1 cellular context compared by ENCODE assay signal in the genomic region with DNA sequence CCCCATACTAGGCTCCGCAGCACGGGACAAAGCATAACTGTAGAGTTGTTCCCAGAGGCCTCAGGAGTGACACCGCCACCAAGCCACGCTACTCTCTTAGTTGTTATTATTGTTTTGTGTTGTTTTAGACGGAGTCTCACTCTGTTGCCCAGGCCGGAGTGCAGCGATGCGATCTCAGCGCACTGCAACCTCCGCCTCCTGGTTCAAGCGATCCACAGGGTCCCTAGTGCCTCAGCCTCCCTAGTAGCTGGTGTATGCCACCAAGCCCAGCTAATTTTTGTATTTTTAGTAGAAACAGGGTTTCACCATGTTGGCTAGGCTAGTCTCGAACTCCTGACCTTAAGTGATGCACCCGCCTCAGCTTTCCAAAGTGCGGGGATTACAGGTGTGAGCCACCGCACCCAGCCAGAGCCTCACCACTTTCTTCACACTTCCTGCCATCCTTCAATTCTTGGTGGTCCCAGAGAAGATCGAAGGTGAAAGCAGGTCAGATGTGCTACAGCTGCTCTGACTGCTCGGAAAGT.
A peak's percentile ranks its signal among the peaks of the same experiment; 100 is the strongest.
TF ChIP-seq lines count a peak whose summit lies in the region.

No MANE protein-coding gene starts in this region.

TF ChIP-seq in HepG2, 621 proteins besides CTCF, POLR2A, EP300 and RAD21 (continued from another document):
- TF ChIP-seq, protein P1, sequence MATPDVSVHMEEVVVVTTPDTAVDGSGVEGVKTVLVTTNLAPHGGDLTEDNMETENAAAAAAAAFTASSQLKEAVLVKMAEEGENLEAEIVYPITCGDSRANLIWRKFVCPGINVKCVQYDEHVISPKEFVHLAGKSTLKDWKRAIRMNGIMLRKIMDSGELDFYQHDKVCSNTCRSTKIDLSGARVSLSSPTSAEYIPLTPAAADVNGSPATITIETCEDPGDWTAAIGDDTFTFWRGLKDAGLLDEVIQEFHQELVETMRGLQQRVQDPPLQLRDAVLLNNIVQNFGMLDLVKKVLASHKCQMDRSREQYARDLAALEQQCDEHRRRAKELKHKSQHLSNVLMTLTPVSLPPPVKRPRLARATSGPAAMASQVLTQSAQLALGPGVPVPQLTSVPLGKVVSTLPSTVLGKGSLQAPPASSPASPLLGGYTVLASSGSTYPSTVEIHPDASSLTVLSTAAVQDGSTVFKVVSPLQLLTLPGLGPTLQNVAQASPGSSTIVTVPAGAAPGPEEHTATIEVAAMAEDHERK (CRISPR knock-in tag; IDR thresholded peaks at IDR 0.05; ENCODE audit: low read depth): no peak
- TF ChIP-seq ZNF33B (CRISPR knock-in tag; IDR thresholded peaks at IDR 0.05): 0 out of 2 replicates have a peak, but pooled peaks have one; percentile 18
- TF ChIP-seq, protein P2, sequence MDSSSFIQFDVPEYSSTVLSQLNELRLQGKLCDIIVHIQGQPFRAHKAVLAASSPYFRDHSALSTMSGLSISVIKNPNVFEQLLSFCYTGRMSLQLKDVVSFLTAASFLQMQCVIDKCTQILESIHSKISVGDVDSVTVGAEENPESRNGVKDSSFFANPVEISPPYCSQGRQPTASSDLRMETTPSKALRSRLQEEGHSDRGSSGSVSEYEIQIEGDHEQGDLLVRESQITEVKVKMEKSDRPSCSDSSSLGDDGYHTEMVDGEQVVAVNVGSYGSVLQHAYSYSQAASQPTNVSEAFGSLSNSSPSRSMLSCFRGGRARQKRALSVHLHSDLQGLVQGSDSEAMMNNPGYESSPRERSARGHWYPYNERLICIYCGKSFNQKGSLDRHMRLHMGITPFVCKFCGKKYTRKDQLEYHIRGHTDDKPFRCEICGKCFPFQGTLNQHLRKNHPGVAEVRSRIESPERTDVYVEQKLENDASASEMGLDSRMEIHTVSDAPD (CRISPR knock-in tag; IDR thresholded peaks at IDR 0.05): 0 out of 2 replicates have a peak, but pooled peaks have one; percentile 29
TF ChIP-seq in HepG2: peak in this region for 26.
